8 cellular contexts compared by ENCODE assay signal in genomic region chr6:73262701-73263569, GRCh38. TPM values are rescaled to one million over a fixed set of nuclear protein-coding genes. Genes with fewer than 3 reads are reported as not detected.
A peak's percentile ranks its signal among the peaks of the same experiment; 100 is the strongest.
DNase-seq lines count a peak whose midpoint lies in the region; ATAC-seq and TF ChIP-seq lines count a peak whose summit lies in the region.

Gene KHDC1, minus strand, starts transcription at chr6:73263196. Its CDS starts 20,679 bp downstream, at chr6:73242517.

- no peak for TF ChIP-seq CTCF in colonic mucosa (IDR thresholded peaks at IDR 0.05)
- TF ChIP-seq CTCF in lower leg skin (IDR thresholded peaks at IDR 0.05) = no peak

- ATAC-seq in Right ventricle myocardium inferior (peak; percentile 90), HG02852 (IDR thresholded peaks at IDR 0.05; ENCODE audit: unreplicated experiment) (peak; percentile 94)
- ATAC-seq in activated CD4-positive, CD25-positive, alpha-beta regulatory T cell treated with anti-CD3 and anti-CD28 coated beads, Interleukin-2, amount 50 U/mL, for 24 hours = peak; percentile 90

- DNase-seq in Right ventricle myocardium inferior (ENCODE audit: missing footprints) = no peak
- no peak for DNase-seq in cardiac septum (ENCODE audit: low spot score)
- peak; percentile 61 to 75 for DNase-seq in NCI-H2081 (lab: John Stamatoyannopoulos, UW)
- peak; percentile 25 for DNase-seq in colonic mucosa
- DNase-seq in lower leg skin (ENCODE audit: low spot score in 2 of 2) = peak in 1 of 2 donors; percentile 86
- peak; percentile 37 to 49 for DNase-seq in stimulated activated CD4-positive, alpha-beta T cell treated with anti-CD3 and anti-CD28 coated beads, Interleukin-4, amount 100 ng/mL, for 48 hours (ENCODE audit: low read depth in 2 of 2)

- WGBS in lower leg skin, 2 donors = 1% methylated on average over 19 to 49 of the region's 63 CpGs

- H3K4me3 ChIP-seq in colonic mucosa (peak within 1 kb of the TSS; percentile 74), lower leg skin (ENCODE audit: low read depth, poor library complexity, severe bottlenecking) (peak within 1 kb of the TSS; percentile 56)

- intact Hi-C loops in Right ventricle myocardium inferior (cut with DNase I) (no loop called here), cardiac septum (cut with DNase I) (no loop called here), colonic mucosa (cut with DNase I) (no loop called here), lower leg skin (cut with DNase I; ENCODE audit: low total_unique reads) (no loop called here)

- H3K27ac ChIP-seq in colonic mucosa = no peak within 1 kb of the TSS

- no peaks in the 10 kb centered on the region for H3K9me3 ChIP-seq in colonic mucosa

- H3K36me3 ChIP-seq in colonic mucosa = no peaks in the 10 kb centered on the region

- peak within 1 kb of the TSS; percentile 53 to 60 for H3K9ac ChIP-seq in colonic mucosa (ENCODE audit: low read depth in 2 of 2, low read length in 2 of 2)

- TF ChIP-seq POLR2A in lower leg skin (IDR thresholded peaks at IDR 0.05) = no peak

- no peaks in the 10 kb centered on the region for H3K27me3 ChIP-seq in colonic mucosa

- no peaks in the 10 kb centered on the region for H3K4me1 ChIP-seq in colonic mucosa

RNA-seq across cellular contexts. Expression of gene KHDC1, which starts in this region (rescaled TPM):
- total RNA-seq in Right ventricle myocardium inferior = 1.2 TPM
- 1.1 TPM for total RNA-seq in cardiac septum
- 1 to 10 TPM in 1 of 2 donors, under 1 TPM in 1; 0.69 to 1.8 TPM for total RNA-seq in colonic mucosa
- total RNA-seq in lower leg skin = under 1 TPM in 2 of 4 donors, not detected in 2; 0.13 to 0.34 TPM

Comparison
In these comparisons a context has a peak if more than half of its experiments do, and no peak if none do; other contexts are left out.
1. DNase-seq: peak in NCI-H2081 (2 of 2), colonic mucosa (single experiment) and stimulated activated CD4-positive, alpha-beta T cell treated with anti-CD3 and anti-CD28 coated beads, Interleukin-4, amount 100 ng/mL, for 48 hours (2 of 2); none in Right ventricle myocardium inferior (single experiment) and cardiac septum (single experiment).
2. Peak in every context shown above with its lines, with median percentiles within 50 percentile points of each other: ATAC-seq.